In genomic region chr3:77348244-77348855, GRCh38 we compare ENCODE assay signal across 11 cellular contexts.
A peak's percentile ranks its signal among the peaks of the same experiment; 100 is the strongest.
DNase-seq lines count a peak whose midpoint lies in the region; ATAC-seq, FAIRE-seq and TF ChIP-seq lines count a peak whose summit lies in the region.
"Had no signal": no experiment of that assay in that cellular context is flagged by ENCODE, and none has a peak within 500 bp of the region (broad histone marks: within the 10 kb centered on the region; RNA-seq: fewer than 3 reads in every experiment).

No MANE protein-coding gene starts in this region.

- peak; percentile 38 for FAIRE-seq in endothelial cell of umbilical vein (lab: Jason Lieb, UNC)

- intact Hi-C loops in endothelial cell of umbilical vein (cut with micrococcal nuclease), result loop anchor here (1.0 to 10.0 kb wide), 3 partner anchors 857 to 1686 kb away; no protein-coding TSS in a partner anchor
- intact Hi-C loops in mucosa of descending colon (cut with DNase I, micrococcal nuclease), result no loop called here

- dilution Hi-C loops in endothelial cell of umbilical vein (cut with MboI; ENCODE audit: extremely low pct_ligation_motif_present, low sequenced_read_pairs), result no loop called here

- H3K27ac ChIP-seq in OCI-LY1 (ENCODE audit: low read depth, low read length, poor library complexity, severe bottlenecking) (no peak overlapping the region), endothelial cell of umbilical vein (ENCODE audit: insufficient read depth, low read depth, low read length) (no peak overlapping the region)
- H3K27ac ChIP-seq: sigmoid colon, SK-N-MC, stomach had no signal

- H4K20me1 ChIP-seq in OCI-LY1 (ENCODE audit: insufficient read depth, low read length) (no peaks in the 10 kb centered on the region), endothelial cell of umbilical vein (replicated peaks; ENCODE audit: control insufficient read depth, extremely low read depth, insufficient read depth, low read length) (no peaks in the 10 kb centered on the region)

- H3K4me1 Mint-ChIP-seq in progenitor cell of endocrine pancreas (ENCODE audit: low read depth), result peaks cover 2% of the 10 kb centered on the region

- POLR2A ChIA-PET in endothelial cell of umbilical vein (lab: Charles Lee), result no interaction called here

- H3K79me2 ChIP-seq in OCI-LY1 (ENCODE audit: insufficient read depth, low read length), result no peaks in the 10 kb centered on the region
- H3K79me2 ChIP-seq in endothelial cell of umbilical vein (ENCODE audit: control insufficient read depth, insufficient read depth, low read length), result no peaks in the 10 kb centered on the region

- BruUV-seq in endothelial cell of umbilical vein (replicated peaks; lab: Mats Ljungman, UMichigan), result no TSS peak

- CTCF ChIA-PET in endothelial cell of umbilical vein (lab: Charles Lee), result interaction anchor here (0.7 to 4.2 kb wide), 15 partner anchors 10 to 1301 kb away, joined by 3 to 89 read pairs (median 6); no protein-coding TSS in a partner anchor

- no peak for TF ChIP-seq POLR2A in endothelial cell of umbilical vein (IDR thresholded peaks at IDR 0.05; ENCODE audit: low read depth, low read length)

- H3K4me3 ChIP-seq in OCI-LY1 (ENCODE audit: low read depth, low read length, poor library complexity, severe bottlenecking) (no peak overlapping the region), endothelial cell of umbilical vein (replicated peaks in 1 of 3; ENCODE audit: insufficient read depth in 1 of 3, low read depth in 1 of 3, low read length in 3 of 3) (no peak overlapping the region), mucosa of descending colon (no peak overlapping the region)
- H3K4me3 ChIP-seq: sigmoid colon, SK-N-MC, stomach had no signal

- no peak overlapping the region for H2AFZ ChIP-seq in OCI-LY1 (ENCODE audit: low read length)
- H2AFZ ChIP-seq in endothelial cell of umbilical vein (ENCODE audit: low read depth, low read length), result no peak overlapping the region

- no peaks in the 10 kb centered on the region for H3K27me3 Mint-ChIP-seq in progenitor cell of endocrine pancreas

- H3K9me3 ChIP-seq in OCI-LY1 (ENCODE audit: low read length) (no peaks in the 10 kb centered on the region), endothelial cell of umbilical vein (replicated peaks; ENCODE audit: control insufficient read depth, insufficient read depth, low read length) (no peaks in the 10 kb centered on the region), mucosa of descending colon (no peaks in the 10 kb centered on the region)
- H3K9me3 ChIP-seq: sigmoid colon, stomach had no signal

- no peaks in the 10 kb centered on the region for H3K9me3 Mint-ChIP-seq in progenitor cell of endocrine pancreas (ENCODE audit: low read depth)

- H3K27me3 ChIP-seq in OCI-LY1 (ENCODE audit: insufficient read depth, low read length) (no peaks in the 10 kb centered on the region), endothelial cell of umbilical vein (ENCODE audit: control insufficient read depth in 2 of 2, insufficient read depth in 2 of 2, low read length in 2 of 2) (no peaks in the 10 kb centered on the region)
- H3K27me3 ChIP-seq: sigmoid colon, stomach had no signal

- H3K9me1 ChIP-seq in endothelial cell of umbilical vein (replicated peaks; ENCODE audit: control insufficient read depth, extremely low read depth, insufficient read depth, low read length), result no peaks in the 10 kb centered on the region

- H3K4me1 ChIP-seq in OCI-LY1 (ENCODE audit: insufficient read depth, low read length, severe bottlenecking) (no peaks in the 10 kb centered on the region), endothelial cell of umbilical vein (ENCODE audit: control insufficient read depth, extremely low read depth, insufficient read depth, low read length) (no peaks in the 10 kb centered on the region), mucosa of descending colon (ENCODE audit: low read depth) (no peaks in the 10 kb centered on the region)
- H3K4me1 ChIP-seq: sigmoid colon, stomach had no signal

- H3K4me3 Mint-ChIP-seq in progenitor cell of endocrine pancreas (ENCODE audit: low read depth), result no peak overlapping the region

- no peak overlapping the region for H3K27ac Mint-ChIP-seq in progenitor cell of endocrine pancreas

- H3K9ac ChIP-seq in OCI-LY1 (ENCODE audit: low read length) (no peak overlapping the region), endothelial cell of umbilical vein (replicated peaks; ENCODE audit: extremely low read depth, insufficient read depth, low read length) (no peak overlapping the region)

- H3K9me2 ChIP-seq in OCI-LY1 (ENCODE audit: low read depth, low read length), result no peaks in the 10 kb centered on the region

- TF ChIP-seq CTCF in OCI-LY1 (IDR thresholded peaks at IDR 0.05; ENCODE audit: low read length) (peak; percentile 59), endothelial cell of umbilical vein (IDR thresholded peaks at IDR 0.05; ENCODE audit: extremely low read depth in 1 of 2, insufficient read depth in 1 of 2, low read depth in 1 of 2, low read length in 2 of 2) (peak; percentile 25 to 27), progenitor cell of endocrine pancreas (IDR thresholded peaks at IDR 0.05; ENCODE audit: unreplicated experiment) (peak; percentile 54), mucosa of descending colon (IDR thresholded peaks at IDR 0.05) (no peak)

- H3K4me2 ChIP-seq in OCI-LY1 (ENCODE audit: low read length) (no peak overlapping the region), endothelial cell of umbilical vein (ENCODE audit: insufficient read depth, low read length) (no peak overlapping the region)

- ATAC-seq in mucosa of descending colon (no peak), HG03342 (IDR thresholded peaks at IDR 0.05; ENCODE audit: unreplicated experiment) (no peak)

- no peaks in the 10 kb centered on the region for H3K36me3 ChIP-seq in OCI-LY1 (ENCODE audit: insufficient read depth, low read length)
- no peaks in the 10 kb centered on the region for H3K36me3 ChIP-seq in endothelial cell of umbilical vein (ENCODE audit: control insufficient read depth in 2 of 2, extremely low read depth in 1 of 2, insufficient read depth in 2 of 2, low read length in 2 of 2)
- no peaks in the 10 kb centered on the region for H3K36me3 ChIP-seq in mucosa of descending colon (ENCODE audit: low read depth)
- H3K36me3 ChIP-seq: sigmoid colon, stomach had no signal

- no peaks in the 10 kb centered on the region for H3F3A ChIP-seq in OCI-LY1 (ENCODE audit: insufficient read depth, low read length)

- H3K36me3 Mint-ChIP-seq in progenitor cell of endocrine pancreas (ENCODE audit: insufficient read depth), result peaks cover 5% of the 10 kb centered on the region

- DNase-seq in NCI-H146 (lab: John Stamatoyannopoulos, UW) (peak; percentile 4), NCI-H146 treated with DMSO at 0.1 percent for 48 hours (lab: John Stamatoyannopoulos, UW; ENCODE audit: unreplicated experiment) (no peak), endothelial cell of umbilical vein (ENCODE audit: low read depth, low spot score) (peak; percentile 9), progenitor cell of endocrine pancreas (ENCODE audit: low spot score, unreplicated experiment) (no peak), mucosa of descending colon (no peak), mucosa of gallbladder (ENCODE audit: low spot score) (no peak)
- DNase-seq: sigmoid colon, stomach had no signal

TF ChIP-seq in endothelial cell of umbilical vein, 7 proteins besides CTCF, POLR2A, EP300 and RAD21:
- TF ChIP-seq MAX (IDR thresholded peaks at IDR 0.05; ENCODE audit: insufficient read depth, insufficient read length) (no peak), EZH2 (IDR thresholded peaks at IDR 0.05; ENCODE audit: borderline replicate concordance, low read depth, low read length, severe bottlenecking) (no peak), GATA2 (IDR thresholded peaks at IDR 0.05; ENCODE audit: insufficient read depth, insufficient read length, low read depth, low read length) (no peak), POLR2AphosphoS5 (IDR thresholded peaks at IDR 0.05; ENCODE audit: insufficient read depth, low read depth, low read length) (no peak), FOS (IDR thresholded peaks at IDR 0.05; ENCODE audit: borderline replicate concordance, insufficient read depth, low read length) (no peak), JUN (IDR thresholded peaks at IDR 0.05; ENCODE audit: borderline replicate concordance, insufficient read depth, insufficient read length, low read depth) (no peak), MYC (IDR thresholded peaks at IDR 0.05; ENCODE audit: low read depth, low read length) (no peak)

Comparison
In these comparisons a context has a peak if more than half of its experiments do, and no peak if none do; other contexts are left out.
1. DNase-seq: peak in NCI-H146 (single experiment) and endothelial cell of umbilical vein (single experiment); none in NCI-H146 treated with DMSO at 0.1 percent for 48 hours (single experiment), progenitor cell of endocrine pancreas (single experiment), mucosa of descending colon (0 of 3) and mucosa of gallbladder (single experiment).